10 cellular contexts compared by ENCODE assay signal in genomic region chr7:23347007-23347681, GRCh38. TPM values are rescaled to one million over a fixed set of nuclear protein-coding genes. Genes with fewer than 3 reads are reported as not detected.
A peak's percentile ranks its signal among the peaks of the same experiment; 100 is the strongest.
DNase-seq lines count a peak whose midpoint lies in the region; ATAC-seq, FAIRE-seq and TF ChIP-seq lines count a peak whose summit lies in the region.
"Had no signal": no experiment of that assay in that cellular context is flagged by ENCODE, and none has a peak within 500 bp of the region (broad histone marks: within the 10 kb centered on the region; RNA-seq: fewer than 3 reads in every experiment).

No MANE protein-coding gene starts in this region.

- H3K9me3 ChIP-seq in CD4-positive, alpha-beta T cell (ENCODE audit: control insufficient read depth, low read length), result no peaks in the 10 kb centered on the region
- H3K9me3 ChIP-seq in astrocyte (ENCODE audit: insufficient read depth, low read depth, low read length), result no peaks in the 10 kb centered on the region

- peaks cover 27% of the 10 kb centered on the region for H3K36me3 ChIP-seq in astrocyte (ENCODE audit: insufficient read depth, low read length)

- no peaks in the 10 kb centered on the region for H3K27me3 Mint-ChIP-seq in CD4-positive, alpha-beta T cell
- H3K27me3 Mint-ChIP-seq in astrocyte (ENCODE audit: low read depth, unreplicated experiment) (no peaks in the 10 kb centered on the region), mesothelial cell of epicardium (ENCODE audit: low read depth) (no peaks in the 10 kb centered on the region)

- H2AFZ ChIP-seq in astrocyte (ENCODE audit: low read depth, low read length), result no peak overlapping the region

- H3K4me1 Mint-ChIP-seq in CD4-positive, alpha-beta T cell (ENCODE audit: low read depth), result peaks cover 29% of the 10 kb centered on the region
- H3K4me1 Mint-ChIP-seq in astrocyte (ENCODE audit: low read depth, unreplicated experiment) (peaks cover 57% of the 10 kb centered on the region), mesothelial cell of epicardium (peaks cover 21% of the 10 kb centered on the region)

- H3K9me3 Mint-ChIP-seq in CD4-positive, alpha-beta T cell, result no peaks in the 10 kb centered on the region
- no peaks in the 10 kb centered on the region for H3K9me3 Mint-ChIP-seq in astrocyte (ENCODE audit: unreplicated experiment)
- H3K9me3 Mint-ChIP-seq in mesothelial cell of epicardium, result no peaks in the 10 kb centered on the region

- peak overlapping the region; percentile 81 for H3K4me2 ChIP-seq in astrocyte (ENCODE audit: low read length)

- CTCF ChIA-PET in CD4-positive, alpha-beta T cell (lab: Charles Lee), result interaction anchor here (1.7 kb wide), 1 partner anchor 74 kb away, joined by 5 read pairs; no protein-coding TSS in a partner anchor

- TF ChIP-seq CTCF in CD4-positive, alpha-beta T cell (IDR thresholded peaks at IDR 0.05), result no peak
- TF ChIP-seq CTCF in astrocyte (IDR thresholded peaks at IDR 0.05; ENCODE audit: insufficient read depth, low read depth, low read length) (no peak), mesothelial cell of epicardium (IDR thresholded peaks at IDR 0.05; ENCODE audit: unreplicated experiment) (no peak)

- H4K20me1 ChIP-seq in astrocyte (ENCODE audit: insufficient read depth, low read length), result no peaks in the 10 kb centered on the region

- no peak for FAIRE-seq in astrocyte (lab: Jason Lieb, UNC)

- ATAC-seq in CD4-positive, alpha-beta T cell (ENCODE audit: poor library complexity), result no peak
- ATAC-seq in GM21529 (IDR thresholded peaks at IDR 0.05; ENCODE audit: unreplicated experiment), result no peak

- H3K4me3 ChIP-seq in astrocyte (ENCODE audit: insufficient read depth, low read depth, low read length), result peak overlapping the region; percentile 56
- H3K4me3 ChIP-seq: lung had no signal

- H3K9ac ChIP-seq in astrocyte (ENCODE audit: low read length), result peak overlapping the region; percentile 69

- no peaks in the 10 kb centered on the region for H3K27me3 ChIP-seq in CD4-positive, alpha-beta T cell (ENCODE audit: control insufficient read depth, insufficient read depth, low read length)
- H3K27me3 ChIP-seq in astrocyte (ENCODE audit: insufficient read depth, low read length), result no peaks in the 10 kb centered on the region

- H3K27ac Mint-ChIP-seq in CD4-positive, alpha-beta T cell, result peak overlapping the region; percentile 54
- H3K27ac Mint-ChIP-seq in astrocyte (ENCODE audit: unreplicated experiment) (peak overlapping the region; percentile 80), mesothelial cell of epicardium (peak overlapping the region; percentile 55)

- intact Hi-C loops in CD4-positive, alpha-beta T cell (cut with DNase I, micrococcal nuclease), result no loop called here

- H3K36me3 Mint-ChIP-seq in CD4-positive, alpha-beta T cell (ENCODE audit: low read depth), result peaks cover 6% of the 10 kb centered on the region
- H3K36me3 Mint-ChIP-seq in astrocyte (ENCODE audit: low read depth, unreplicated experiment), result peaks cover 11% of the 10 kb centered on the region
- H3K36me3 Mint-ChIP-seq in mesothelial cell of epicardium, result peaks cover 30% of the 10 kb centered on the region

- H3K79me2 ChIP-seq in astrocyte (ENCODE audit: insufficient read depth, low read length), result peaks cover 54% of the 10 kb centered on the region

- peak overlapping the region; percentile 83 for H3K4me3 Mint-ChIP-seq in CD4-positive, alpha-beta T cell
- H3K4me3 Mint-ChIP-seq in astrocyte (ENCODE audit: unreplicated experiment) (peak overlapping the region; percentile 43), mesothelial cell of epicardium (no peak overlapping the region)

- POLR2A ChIA-PET in CD4-positive, alpha-beta T cell (lab: Charles Lee), result interaction anchor here (0.8 to 1.7 kb wide), 5 partner anchors 11 to 184 kb away, joined by 4 to 13 read pairs (median 4); partner anchors contain the start of gene MALSU1

- no peak for DNase-seq in CD4-positive, alpha-beta T cell
- DNase-seq in KG1 (lab: John Stamatoyannopoulos, UW) (peak; percentile 57), astrocyte (ENCODE audit: low read depth) (no peak), mesothelial cell of epicardium (ENCODE audit: low spot score in 2 of 2, unreplicated experiment in 2 of 2) (no peak), GOT3 (lab: John Stamatoyannopoulos, UW) (no peak), cerebellum (ENCODE audit: low spot score) (no peak), glomerular visceral epithelial cell (ENCODE audit: extremely low spot score) (no peak)
- DNase-seq: SHP77 treated with DMSO at 0.1 percent for 48 hours had no signal

- peaks cover 83% of the 10 kb centered on the region for H3K4me1 ChIP-seq in astrocyte (ENCODE audit: insufficient read depth, low read length)

- H3K27ac ChIP-seq in CD4-positive, alpha-beta T cell (ENCODE audit: low read depth, low read length), result no peak overlapping the region
- H3K27ac ChIP-seq in astrocyte (ENCODE audit: low read depth, low read length), result peak overlapping the region; percentile 68

RNA-seq across cellular contexts. Expression of gene MALSU1, which starts 48.0 kb away (rescaled TPM):
- total RNA-seq in CD4-positive, alpha-beta T cell, result 10 to 100 TPM; 50.5 to 50.9 TPM
- 55.9 and 62.3 TPM in 2 replicates for total RNA-seq in astrocyte
- 43.3 to 47.1 TPM (median 44.9 TPM) in 3 replicates for total RNA-seq in mesothelial cell of epicardium
- 35.2 TPM for total RNA-seq in cerebellum
